In the genomic region with DNA sequence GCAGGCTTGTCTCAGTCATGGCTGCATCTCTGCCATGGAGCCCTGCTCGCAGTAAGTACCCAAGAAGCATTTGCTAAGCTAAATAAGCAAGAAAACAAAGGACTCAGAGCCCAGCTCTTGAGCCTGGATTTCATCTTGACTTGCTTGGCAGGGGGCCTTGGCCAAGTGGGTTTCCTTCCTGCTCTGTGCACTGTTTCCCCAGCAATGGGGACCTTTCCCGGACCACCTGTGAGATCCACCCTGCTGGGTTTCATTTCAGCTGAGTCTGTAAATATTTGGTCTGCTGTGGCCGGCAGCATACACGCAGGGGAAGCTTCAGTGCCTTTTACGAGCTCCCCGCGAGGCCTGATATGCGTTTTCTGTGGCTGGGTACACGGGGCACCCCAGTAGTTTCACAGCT, we compare ENCODE assay signal across 1 cellular context.
TF ChIP-seq lines count a peak whose summit lies in the region.

No MANE protein-coding gene starts in this region.

TF ChIP-seq in WTC11, 78 proteins besides CTCF, POLR2A, EP300 and RAD21 (continued from another document):
- no peak for TF ChIP-seq ZBTB21 (CRISPR knock-in tag; IDR thresholded peaks at IDR 0.05; ENCODE audit: borderline replicate concordance)
- TF ChIP-seq GTF2I (CRISPR knock-in tag; conservative IDR thresholded peaks at IDR 0.05) = no peak
